Comparison of ENCODE assay signal across 8 cellular contexts in genomic region chr1:52702886-52703787, GRCh38. TPM values are rescaled to one million over a fixed set of nuclear protein-coding genes. Genes with fewer than 3 reads are reported as not detected.
DNase-seq lines count a peak whose midpoint lies in the region; ATAC-seq lines count a peak whose summit lies in the region.

No MANE protein-coding gene starts in this region.

- H3K23ac ChIP-seq in neuronal stem cell (ENCODE audit: low read depth, low read length, poor library complexity) = peak overlapping the region; percentile 57

- no peak overlapping the region for H4K91ac ChIP-seq in neuronal stem cell (ENCODE audit: low read depth, low read length, poor library complexity)

- no CpG with 5 or more reads among the region's 35 CpGs for WGBS in neuronal stem cell (ENCODE audit: extremely low coverage in 2 of 2, insufficient read length in 2 of 2, insufficient replicate concordance in 1 of 2), 2 donors

- no peak overlapping the region for H2BK5ac ChIP-seq in neuronal stem cell (ENCODE audit: low read length)

- H3K18ac ChIP-seq in neuronal stem cell (ENCODE audit: low read length) = peak overlapping the region; percentile 93

- DNase-seq in Caki2 (ENCODE audit: low read depth) = peak; percentile 91
- DNase-seq in HuH-7.5 (ENCODE audit: low spot score) = peak; percentile 76
- peak; percentile 97 to 98 for DNase-seq in SJCRH30
- DNase-seq in activated naive CD4-positive, alpha-beta T cell treated with anti-CD3 and anti-CD28 coated beads, Interleukin-2, amount 50 U/mL, for 16 hours = peak; percentile 84
- DNase-seq in germinal center (ENCODE audit: low spot score) = peak; percentile 90
- DNase-seq in neuronal stem cell (ENCODE audit: low spot score) = peak; percentile 77
- peak; percentile 80 for DNase-seq in stromal cell of bone marrow (ENCODE audit: low read depth)

- H3K27me3 ChIP-seq in SJCRH30 = no peaks in the 10 kb centered on the region
- H3K27me3 ChIP-seq in neuronal stem cell (ENCODE audit: control insufficient read depth in 3 of 3, insufficient read depth in 3 of 3, low read depth in 1 of 3, low read length in 3 of 3) = peaks cover 0 to 10% (median 0%) of the 10 kb centered on the region in 3 experiments

- H2AK5ac ChIP-seq in neuronal stem cell (ENCODE audit: low read depth, low read length) = no peak overlapping the region

- peak overlapping the region; percentile 93 for H2AFZ ChIP-seq in neuronal stem cell (ENCODE audit: low read length)

- H3K9ac ChIP-seq in neuronal stem cell (ENCODE audit: low read depth, low read length, poor library complexity) = peak overlapping the region; percentile 82

- in situ Hi-C loops in Caki2 (cut with HindIII; ENCODE audit: low pct_unique_long_range_greater_than_20kb, low sequenced_read_pairs) = no loop called here

- H2BK12ac ChIP-seq in neuronal stem cell (ENCODE audit: low read length) = peak overlapping the region; percentile 46

- ATAC-seq in GM21526 (IDR thresholded peaks at IDR 0.05; ENCODE audit: low FRiP score, unreplicated experiment) = peak; percentile 91

- no peak overlapping the region for H4K8ac ChIP-seq in neuronal stem cell (ENCODE audit: low read depth, low read length)

- H3K14ac ChIP-seq in neuronal stem cell (ENCODE audit: low read length) = peak overlapping the region; percentile 14

- no peak overlapping the region for H2BK120ac ChIP-seq in neuronal stem cell (ENCODE audit: low read depth, low read length)

- H3K4me3 ChIP-seq in SJCRH30 (peak overlapping the region; percentile 61), neuronal stem cell (ENCODE audit: low read length in 2 of 2) (peak overlapping the region; percentile 57 to 84)

- no peaks in the 10 kb centered on the region for H3K4me1 ChIP-seq in SJCRH30
- H3K4me1 ChIP-seq in neuronal stem cell (ENCODE audit: control insufficient read depth in 2 of 2, insufficient read depth in 1 of 2, low read depth in 1 of 2, low read length in 2 of 2) = peaks cover 3 to 4% of the 10 kb centered on the region in 2 donors

- H3K4me2 ChIP-seq in neuronal stem cell (ENCODE audit: insufficient read depth, low read length, poor library complexity, severe bottlenecking) = peak overlapping the region; percentile 94

- H3K79me1 ChIP-seq in neuronal stem cell (ENCODE audit: low read depth, low read length) = no peaks in the 10 kb centered on the region

- H3K27ac ChIP-seq in SJCRH30 (peak overlapping the region; percentile 83), neuronal stem cell (replicated peaks; ENCODE audit: low read length) (peak overlapping the region; percentile 17)

- no peak overlapping the region for H3K4ac ChIP-seq in neuronal stem cell (ENCODE audit: low read length)

- H2BK15ac ChIP-seq in neuronal stem cell (ENCODE audit: low read length) = no peak overlapping the region

- H3K9me3 ChIP-seq in SJCRH30 (replicated peaks) = no peaks in the 10 kb centered on the region
- no peaks in the 10 kb centered on the region for H3K9me3 ChIP-seq in neuronal stem cell (replicated peaks in 1 of 2; ENCODE audit: control insufficient read depth in 2 of 2, insufficient read depth in 1 of 2, low read depth in 1 of 2, low read length in 2 of 2)

- H3K36me3 ChIP-seq in SJCRH30 (no peaks in the 10 kb centered on the region), neuronal stem cell (replicated peaks in 1 of 2; ENCODE audit: control insufficient read depth in 2 of 2, insufficient read depth in 2 of 2, low read length in 2 of 2) (no peaks in the 10 kb centered on the region)

RNA-seq across cellular contexts. Expression of gene COA7, which starts 5.0 kb away (rescaled TPM):
- 10.6 and 12.3 TPM in 2 replicates for total RNA-seq in Caki2 (2014; rRNA removed; shearing (Covaris generic); ENCODE audit: low replicate concordance)
- 22.7 and 23.1 TPM in 2 replicates for total RNA-seq in SJCRH30 (2014; rRNA removed; shearing (Covaris generic))
- 8.4 TPM for polyA plus RNA-seq in neuronal stem cell (2013, experiment 1 of 2)
- polyA plus RNA-seq in neuronal stem cell (2013, experiment 2 of 2) = 8.4 TPM

RNA-seq across cellular contexts. Expression of gene ZYG11B, which starts 23.1 kb away (rescaled TPM):
- total RNA-seq in Caki2 (2014; rRNA removed; shearing (Covaris generic); ENCODE audit: low replicate concordance) = 6.6 and 14.7 TPM in 2 replicates
- total RNA-seq in SJCRH30 (2014; rRNA removed; shearing (Covaris generic)) = 36.6 and 39.5 TPM in 2 replicates
- polyA plus RNA-seq in neuronal stem cell (2013, experiment 1 of 2) = 15.9 TPM
- polyA plus RNA-seq in neuronal stem cell (2013, experiment 2 of 2) = 16.4 TPM

Comparison
In these comparisons a context has a peak if more than half of its experiments do, and no peak if none do; other contexts are left out.
1. Peak in every context shown above with its lines: DNase-seq, ATAC-seq, H3K4me3 ChIP-seq and H3K27ac ChIP-seq.